Comparison of ENCODE assay signal across 8 cellular contexts in the genomic region with DNA sequence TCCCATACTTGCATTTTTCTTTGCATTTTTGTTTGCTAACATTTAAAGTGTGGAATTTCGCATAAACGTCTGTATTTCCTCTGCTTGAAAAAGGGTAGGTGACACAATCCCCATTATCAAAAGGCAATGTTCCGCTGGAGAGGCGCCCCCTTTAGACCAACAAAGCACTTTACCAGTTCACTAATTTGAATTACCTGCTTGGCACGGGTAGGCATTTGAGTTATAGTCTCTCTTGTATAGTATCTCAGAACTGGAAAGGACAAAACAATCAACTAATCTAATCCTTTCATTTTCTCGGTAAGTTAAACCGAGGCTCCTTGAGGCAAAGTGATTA. TPM values are rescaled to one million over a fixed set of nuclear protein-coding genes. Genes with fewer than 3 reads are reported as not detected.
DNase-seq lines count a peak whose midpoint lies in the region; ATAC-seq, FAIRE-seq and TF ChIP-seq lines count a peak whose summit lies in the region.

No MANE protein-coding gene starts in this region.

- H2AFZ ChIP-seq in K562 (ENCODE audit: low read depth, low read length) = peak overlapping the region; percentile 62; the same call in 1 of the 2 replicates

- no peaks in the 10 kb centered on the region for H4K20me1 ChIP-seq in K562 (replicated peaks; ENCODE audit: control insufficient read depth, insufficient read depth, low read length)

- no peak overlapping the region for H3K4me3 ChIP-seq in K562

- FAIRE-seq in K562 (lab: Jason Lieb, UNC) = no peak

- no peak overlapping the region for H3K27ac ChIP-seq in K562 (ENCODE audit: extremely low read depth, low read depth, low read length)

- TF ChIP-seq EP300 in K562 (IDR thresholded peaks at IDR 0.05; ENCODE audit: low read length) = no peak

- intact Hi-C loops in K562 (cut with micrococcal nuclease) = no loop called here

- 0 out of 6 replicates have a peak, but pooled peaks of 1 of the 3 experiments have one; percentile 28 for TF ChIP-seq CTCF in K562 (IDR thresholded peaks at IDR 0.05 in 2 of 3, conservative IDR thresholded peaks at IDR 0.05 in 1 of 3; ENCODE audit: insufficient read depth in 2 of 3, low read depth in 1 of 3, low read length in 3 of 3)

- H3K27me3 ChIP-seq in K562 (ENCODE audit: control insufficient read depth in 2 of 2, insufficient read depth in 2 of 2, low read length in 2 of 2) = peaks cover 0 to 11% of the 10 kb centered on the region in 2 experiments; a peak in 1 of 5 replicates

- no peak for TF ChIP-seq RAD21 in K562 (CRISPR knock-in tag; conservative IDR thresholded peaks at IDR 0.05 in 1 of 2, IDR thresholded peaks at IDR 0.05 in 1 of 2)

- DNase-seq in DMS153 (lab: John Stamatoyannopoulos, UW) = peak; percentile 63
- DNase-seq in NCI-H748 treated with DMSO at 0.1 percent for 48 hours (lab: John Stamatoyannopoulos, UW) = peak; percentile 45
- DNase-seq in K562 (ENCODE audit: extremely low read depth in 1 of 4, low spot score in 3 of 4) = no peak
- DNase-seq in iris pigment epithelial cell (ENCODE audit: low read depth) = peak; percentile 32
- DNase-seq in stimulated activated CD4-positive, alpha-beta T cell treated with anti-CD3 and anti-CD28 coated beads, Interleukin-2, amount 100 ng/mL, for 24 hours = peak; percentile 18 to 26
- no peak for DNase-seq in OCI-M1 (lab: John Stamatoyannopoulos, UW)

- peak overlapping the region; percentile 61; the same call in 1 of the 2 replicates for H3K4me2 ChIP-seq in K562 (ENCODE audit: insufficient read depth, low read length)

- in situ Hi-C loops in K562 (cut with MboI) = no loop called here

- CTCF ChIA-PET in K562 (lab: Yijun Ruan, JAX; ENCODE audit: low intra/inter-chr PET ratio) = no interaction called here

- H3K36me3 ChIP-seq in K562 (ENCODE audit: control insufficient read depth, insufficient read depth, low read length) = no peaks in the 10 kb centered on the region

- WGBS in K562 (ENCODE audit: insufficient coverage, low coverage, missing lambda C conversion rate) = 0% methylated on average over 7 of the region's 7 CpGs

- H3K4me1 ChIP-seq in K562 (replicated peaks in 1 of 2; ENCODE audit: control insufficient read depth in 2 of 2, insufficient read depth in 2 of 2, low read length in 2 of 2) = peaks cover 0 to 9% of the 10 kb centered on the region in 2 experiments; a peak in 2 of 5 replicates

- H3K9me3 ChIP-seq in K562 (replicated peaks; ENCODE audit: control insufficient read depth, insufficient read depth, low read depth, low read length) = no peaks in the 10 kb centered on the region

- POLR2A ChIA-PET in K562 (lab: Yijun Ruan, JAX) = no interaction called here

- H3K9me1 ChIP-seq in K562 (ENCODE audit: control insufficient read depth, insufficient read depth, low read length) = no peaks in the 10 kb centered on the region

- H3K79me2 ChIP-seq in K562 (ENCODE audit: control insufficient read depth, insufficient read depth, low read length) = no peaks in the 10 kb centered on the region

- ATAC-seq in GM19438 (IDR thresholded peaks at IDR 0.05; ENCODE audit: low read depth, unreplicated experiment) = peak; percentile 43
- peak; percentile 40 for ATAC-seq in HG03442 (IDR thresholded peaks at IDR 0.05; ENCODE audit: unreplicated experiment)
- ATAC-seq in K562 = no peak; the same call in 2 of the 3 replicates

- BruUV-seq in K562 (replicated peaks; lab: Mats Ljungman, UMichigan) = no TSS peak

- no peak overlapping the region for H3K9ac ChIP-seq in K562 (ENCODE audit: insufficient read depth in 1 of 2, low read depth in 2 of 2, low read length in 2 of 2)

- TF ChIP-seq POLR2A in K562 (conservative IDR thresholded peaks at IDR 0.05) = no peak

TF ChIP-seq in K562, 482 proteins besides CTCF, POLR2A, EP300 and RAD21:
- TF ChIP-seq SMAD1 (IDR thresholded peaks at IDR 0.05; ENCODE audit: low read depth, low read length, partially characterized antibody) (no peak), ZBTB26 (CRISPR knock-in tag; IDR thresholded peaks at IDR 0.05) (no peak), AFF4 (CRISPR knock-in tag; IDR thresholded peaks at IDR 0.05) (no peak), SNAPC5 (CRISPR knock-in tag; IDR thresholded peaks at IDR 0.05) (no peak), SREBF1 (IDR thresholded peaks at IDR 0.05; ENCODE audit: borderline replicate concordance, low read depth, low read length) (no peak), ATF3 (IDR thresholded peaks at IDR 0.05) (no peak), ATF3 (CRISPR knock-in tag; conservative IDR thresholded peaks at IDR 0.05) (no peak), ZNF263 (CRISPR knock-in tag; IDR thresholded peaks at IDR 0.05; ENCODE audit: borderline replicate concordance) (no peak), RBM22 (IDR thresholded peaks at IDR 0.05; ENCODE audit: low read depth, low read length, poor library complexity, severe bottlenecking) (no peak)
TF ChIP-seq in K562: peak in this region for 0.

RNA-seq across cellular contexts. Expression of gene CCDC39, which starts 0.8 kb away (rescaled TPM):
- not detected in 2 replicates for total RNA-seq in K562 (2011; cell fraction: chromatin; rRNA removed; ENCODE audit: low replicate concordance)
- total RNA-seq in K562 (2011; cell fraction: nucleolus; rRNA removed) = not detected in 2 replicates
- not detected in 2 replicates for total RNA-seq in K562 (2011; cell fraction: nucleoplasm; rRNA removed)
- not detected in 2 replicates for total RNA-seq in K562 (2014; rRNA removed)
- total RNA-seq in K562 (2014; rRNA removed; fragmentation: Illumina TruSeq; extraction: Trizol) = not detected in 2 replicates
- total RNA-seq in K562 (2015; rRNA removed; fragmentation: Illumina TruSeq; extraction: Trizol) = not detected in 2 replicates
- total RNA-seq in K562 (2021) = not detected in 2 replicates
- not detected in 2 replicates for polyA plus RNA-seq in K562 (2011; rRNA removed)
- not detected in 2 replicates for polyA plus RNA-seq in K562 (2011; cell fraction: cytosol; rRNA removed)
- polyA plus RNA-seq in K562 (2011; cell fraction: nucleus; rRNA removed) = not detected in 2 replicates
- not detected in 2 replicates for polyA plus RNA-seq in K562 (2012)
- not detected in 2 replicates for polyA plus RNA-seq in K562 (2014; fragmentation: Illumina TruSeq; extraction: Trizol)
- polyA plus RNA-seq in K562 (2014; fragmentation: Nextera tagmentation; extraction: Ambion mirVana) = not detected
- polyA plus RNA-seq in K562 (2014; rRNA removed) = not detected in 2 replicates
- polyA minus RNA-seq in K562 (2011; rRNA and poly(A)+ RNA removed) = not detected in 2 replicates
- polyA minus RNA-seq in K562 (2011; cell fraction: cytosol; rRNA and poly(A)+ RNA removed) = not detected in 2 replicates
- polyA minus RNA-seq in K562 (2011; cell fraction: nucleus; rRNA and poly(A)+ RNA removed) = not detected in 2 replicates

Comparison
In these comparisons a context has a peak if more than half of its experiments do, and no peak if none do; other contexts are left out.
1. DNase-seq: peak in DMS153 (single experiment), NCI-H748 treated with DMSO at 0.1 percent for 48 hours (single experiment), iris pigment epithelial cell (single experiment) and stimulated activated CD4-positive, alpha-beta T cell treated with anti-CD3 and anti-CD28 coated beads, Interleukin-2, amount 100 ng/mL, for 24 hours (2 of 2); none in K562 (0 of 4) and OCI-M1 (single experiment).